In the genomic region with DNA sequence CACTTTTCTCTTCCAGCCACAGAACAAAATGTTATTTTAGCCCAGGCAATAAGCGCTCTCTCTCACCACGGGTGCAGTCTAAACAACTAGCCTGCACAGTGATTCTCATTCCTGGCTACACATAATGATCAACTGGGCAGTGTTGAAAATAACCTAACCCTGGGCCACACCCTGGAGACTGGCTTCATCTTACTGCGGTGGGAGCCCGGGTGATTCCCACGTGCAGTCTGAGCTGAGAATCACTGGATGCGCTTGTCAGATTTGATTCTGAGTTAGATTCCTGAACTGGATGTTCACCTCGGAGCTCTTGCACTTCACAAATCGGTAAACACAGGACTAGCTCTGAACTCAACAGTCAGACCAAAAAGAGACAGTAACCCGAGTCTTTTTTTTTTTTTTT, we compare ENCODE assay signal across 8 cellular contexts. TPM values are rescaled to one million over a fixed set of nuclear protein-coding genes. Genes with fewer than 3 reads are reported as not detected.
A peak's percentile ranks its signal among the peaks of the same experiment; 100 is the strongest.
DNase-seq lines count a peak whose midpoint lies in the region; ATAC-seq and TF ChIP-seq lines count a peak whose summit lies in the region.

No MANE protein-coding gene starts in this region.

- H3K4me3 ChIP-seq in iPS-20b (ENCODE audit: low read length): no peak overlapping the region
- H3K4me3 ChIP-seq in tibial nerve: peak overlapping the region in 1 of 4 donors; percentile 20

- peaks cover 87% of the 10 kb centered on the region for H3K4me1 Mint-ChIP-seq in activated naive CD4-positive, alpha-beta T cell treated with anti-CD3 and anti-CD28 coated beads for 36 hours (ENCODE audit: low read depth)
- peaks cover 78% of the 10 kb centered on the region for H3K4me1 Mint-ChIP-seq in T-helper 2 cell treated with Interferon-gamma antibody and Interleukin-4, amounts not matched to agents 5 μg/mL and 100 μg/mL, for 36 hours (ENCODE audit: low read depth)

- TF ChIP-seq POLR2A in tibial nerve (IDR thresholded peaks at IDR 0.05): no peak

- H3K27me3 ChIP-seq in iPS-20b (ENCODE audit: insufficient read depth, low read length): no peaks in the 10 kb centered on the region
- no peaks in the 10 kb centered on the region for H3K27me3 ChIP-seq in tibial nerve

- WGBS in tibial nerve, 2 donors: 33 to 41% methylated on average over 9 of the region's 9 CpGs

- 0 out of 2 replicates have a peak, but pooled peaks cover 4% of the 10 kb centered on the region for H3K36me3 ChIP-seq in iPS-20b (ENCODE audit: insufficient read depth, low read depth, low read length)
- H3K36me3 ChIP-seq in tibial nerve: peaks cover 0 to 7% (median under 1%) of the 10 kb centered on the region in 3 donors

- no peak for TF ChIP-seq CTCF in tibial nerve (IDR thresholded peaks at IDR 0.05)

- no peaks in the 10 kb centered on the region for H3K27me3 Mint-ChIP-seq in activated naive CD4-positive, alpha-beta T cell treated with anti-CD3 and anti-CD28 coated beads for 36 hours (ENCODE audit: low read depth)
- no peaks in the 10 kb centered on the region for H3K27me3 Mint-ChIP-seq in T-helper 2 cell treated with Interferon-gamma antibody and Interleukin-4, amounts not matched to agents 5 μg/mL and 100 μg/mL, for 36 hours (ENCODE audit: low read depth)

- H3K9me3 ChIP-seq in iPS-20b (ENCODE audit: insufficient read depth, low read depth, low read length) (no peaks in the 10 kb centered on the region), tibial nerve (no peaks in the 10 kb centered on the region)

- intact Hi-C loops in activated naive CD4-positive, alpha-beta T cell treated with anti-CD3 and anti-CD28 coated beads for 36 hours (cut with micrococcal nuclease): loop anchor here (2.0 kb wide), 1 partner anchor 14 kb away; the partner anchor contains the start of gene ZC3HAV1

- CTCF ChIA-PET in activated naive CD4-positive, alpha-beta T cell treated with anti-CD3 and anti-CD28 coated beads for 36 hours (lab: Charles Lee): interaction anchor here (0.6 to 4.9 kb wide), 10 partner anchors 8 to 908 kb away, joined by 3 to 27 read pairs (median 5); a partner anchor contains a TSS

- peak overlapping the region; percentile 95 for H3K27ac Mint-ChIP-seq in activated naive CD4-positive, alpha-beta T cell treated with anti-CD3 and anti-CD28 coated beads for 36 hours
- peak overlapping the region; percentile 96 for H3K27ac Mint-ChIP-seq in T-helper 2 cell treated with Interferon-gamma antibody and Interleukin-4, amounts not matched to agents 5 μg/mL and 100 μg/mL, for 36 hours

- no peaks in the 10 kb centered on the region for H3K9me3 Mint-ChIP-seq in activated naive CD4-positive, alpha-beta T cell treated with anti-CD3 and anti-CD28 coated beads for 36 hours
- no peaks in the 10 kb centered on the region for H3K9me3 Mint-ChIP-seq in T-helper 2 cell treated with Interferon-gamma antibody and Interleukin-4, amounts not matched to agents 5 μg/mL and 100 μg/mL, for 36 hours

- DNase-seq in activated naive CD4-positive, alpha-beta T cell treated with anti-CD3 and anti-CD28 coated beads for 36 hours: no peak
- DNase-seq in activated naive CD4-positive, alpha-beta T cell treated with anti-CD3 and anti-CD28 coated beads, Interleukin-2, amount 50 U/mL, for 16 hours: no peak
- DNase-seq in T-helper 2 cell treated with Interferon-gamma antibody and Interleukin-4, amounts not matched to agents 5 μg/mL and 100 μg/mL, for 36 hours (ENCODE audit: low spot score): peak; percentile 49
- DNase-seq in tibial nerve (ENCODE audit: low spot score in 2 of 2) (peak in 1 of 2 donors; percentile 42), AG08396 (ENCODE audit: low spot score) (no peak)
- no peak for DNase-seq in central memory CD4-positive, alpha-beta T cell

- peak in 1 of 2 donors; percentile 34 for TF ChIP-seq EP300 in tibial nerve (IDR thresholded peaks at IDR 0.05)

- ATAC-seq in HG03469 (IDR thresholded peaks at IDR 0.05; ENCODE audit: unreplicated experiment): no peak

- H3K27ac ChIP-seq in iPS-20b (ENCODE audit: low read length) (no peak overlapping the region), tibial nerve (peak overlapping the region in 3 of 4 donors; percentile 50 to 70 (median 64))

- peak overlapping the region; percentile 27; the same call in 1 of the 2 replicates for H3K9ac ChIP-seq in iPS-20b (ENCODE audit: low read depth, low read length)

- peaks cover 73% of the 10 kb centered on the region for H3K36me3 Mint-ChIP-seq in activated naive CD4-positive, alpha-beta T cell treated with anti-CD3 and anti-CD28 coated beads for 36 hours (ENCODE audit: low read depth)
- H3K36me3 Mint-ChIP-seq in T-helper 2 cell treated with Interferon-gamma antibody and Interleukin-4, amounts not matched to agents 5 μg/mL and 100 μg/mL, for 36 hours (ENCODE audit: low read depth): peaks cover 84% of the 10 kb centered on the region

- H3K4me1 ChIP-seq in iPS-20b (ENCODE audit: insufficient read depth, low read length): peaks cover 29% of the 10 kb centered on the region
- peaks cover 0 to 60% (median 31%) of the 10 kb centered on the region in 4 donors for H3K4me1 ChIP-seq in tibial nerve

- H3K4me3 Mint-ChIP-seq in activated naive CD4-positive, alpha-beta T cell treated with anti-CD3 and anti-CD28 coated beads for 36 hours: peak overlapping the region; percentile 70
- H3K4me3 Mint-ChIP-seq in T-helper 2 cell treated with Interferon-gamma antibody and Interleukin-4, amounts not matched to agents 5 μg/mL and 100 μg/mL, for 36 hours: peak overlapping the region; percentile 88

RNA-seq across cellular contexts. Expression of gene ZC3HAV1, which starts 14.9 kb away (rescaled TPM):
- 100 to 1,000 TPM; 131 to 134 TPM for total RNA-seq in activated naive CD4-positive, alpha-beta T cell treated with anti-CD3 and anti-CD28 coated beads for 36 hours
- total RNA-seq in tibial nerve: 10 to 100 TPM; 30.3 to 38.2 (median 31.7) TPM

RNA-seq across cellular contexts. Expression of gene ZC3HAV1L, which starts 58.8 kb away (rescaled TPM):
- 1 to 10 TPM; 4.5 to 5.1 TPM for total RNA-seq in activated naive CD4-positive, alpha-beta T cell treated with anti-CD3 and anti-CD28 coated beads for 36 hours
- total RNA-seq in tibial nerve: 10 to 100 TPM; 36.9 to 68.8 (median 53.1) TPM

Comparison
In these comparisons a context has a peak if more than half of its experiments do, and no peak if none do; other contexts are left out.
1. RNA of gene ZC3HAV1L, which starts 58.8 kb away (total RNA-seq): 36.9 to 68.8 TPM in tibial nerve; 4.5 to 5.1 TPM in activated naive CD4-positive, alpha-beta T cell treated with anti-CD3 and anti-CD28 coated beads for 36 hours; every median in the first group is over 4 times any median in the second.